Comparison of ENCODE assay signal across 17 cellular contexts in the genomic region with DNA sequence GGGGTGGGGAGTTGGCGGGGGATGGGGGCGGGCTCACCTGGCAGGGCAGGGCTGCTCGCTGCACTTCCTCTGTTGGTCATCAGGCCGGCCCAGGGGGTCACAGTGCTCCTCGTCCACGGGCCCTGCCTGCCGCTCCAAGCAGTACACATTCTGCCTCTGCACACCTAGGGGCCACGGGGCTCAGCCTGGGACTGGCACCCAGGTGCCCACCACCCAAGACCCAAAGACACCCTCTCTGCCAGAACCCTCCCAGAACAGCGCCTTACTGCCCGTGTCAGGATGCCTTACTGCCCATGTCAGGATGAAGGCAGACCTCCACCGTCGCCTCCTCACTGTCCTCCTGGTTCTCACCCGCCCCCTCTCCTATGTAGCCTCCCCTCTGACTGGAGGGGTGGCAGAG. TPM values are rescaled to one million over a fixed set of nuclear protein-coding genes. Genes with fewer than 3 reads are reported as not detected.
"Had no signal": no experiment of that assay in that cellular context is flagged by ENCODE, and none has a peak within 500 bp of the region (broad histone marks: within the 10 kb centered on the region; RNA-seq: fewer than 3 reads in every experiment).

No MANE protein-coding gene starts in this region.

- H3K4me3 ChIP-seq: thyroid gland, uterus had no signal

- H3K27ac Mint-ChIP-seq: activated CD8-positive, alpha-beta T cell treated with anti-CD3 and anti-CD28 coated beads, Interleukin-2, amount 10 ng/mL, durations not matched to agents 7 days and 5 days; activated naive CD8-positive, alpha-beta T cell; activated T-cell treated with anti-CD3 and anti-CD28 coated beads, Interleukin-2, amount 50 U/mL, for 72 hours; immature natural killer cell; natural killer cell treated with Interleukin-12 subunit alpha and Interleukin-12 subunit beta and Interleukin-15 and Interleukin-18, amount 100 ng/mL, for 72 hours; T-helper 17 cell had no signal

- ATAC-seq: activated CD8-positive, alpha-beta T cell treated with anti-CD3 and anti-CD28 coated beads, Interleukin-2, amount 10 ng/mL, durations not matched to agents 7 days and 5 days; activated T-cell treated with anti-CD3 and anti-CD28 coated beads, Interleukin-2, amount 50 U/mL, for 72 hours; foreskin keratinocyte; natural killer cell treated with Interleukin-12 subunit alpha and Interleukin-12 subunit beta and Interleukin-15 and Interleukin-18, amount 100 ng/mL, for 72 hours; stimulated activated naive B cell treated with anti-CD40 and anti-IgM and Interleukin-4, amounts not matched to agents 10 μg/mL and 1 μg/mL and 100 μg/mL, for 72 hours; T-helper 17 cell had no signal

- H3K27me3 Mint-ChIP-seq: activated naive CD8-positive, alpha-beta T cell; brain; central memory CD8-positive, alpha-beta T cell; natural killer cell treated with Interleukin-12 subunit alpha and Interleukin-12 subunit beta and Interleukin-15 and Interleukin-18, amount 100 ng/mL, for 72 hours; stimulated activated naive B cell treated with anti-CD40 and anti-IgM and Interleukin-4, amounts not matched to agents 10 μg/mL and 1 μg/mL and 100 μg/mL, for 72 hours; T-helper 17 cell had no signal

- DNase-seq: activated CD4-positive, alpha-beta T cell treated with anti-CD3 and anti-CD28 coated beads for 4 hours; activated CD8-positive, alpha-beta memory T cell treated with anti-CD3 and anti-CD28 coated beads, Interleukin-2, amount 50 U/mL, for 4 hours; activated CD8-positive, alpha-beta T cell treated with anti-CD3 and anti-CD28 coated beads, Interleukin-2, amount 10 ng/mL, durations not matched to agents 7 days and 5 days; activated gamma-delta T cell treated with Interleukin-2 at 50 U/mL for 16 hours; activated T-cell treated with anti-CD3 and anti-CD28 coated beads, Interleukin-2, amount 50 U/mL, for 72 hours; effector CD8-positive, alpha-beta T cell; foreskin keratinocyte; immature natural killer cell; stimulated activated CD4-positive, alpha-beta T cell treated with anti-CD3 and anti-CD28 coated beads, Interleukin-2, amount 100 ng/mL, for 48 hours; stimulated activated naive B cell treated with anti-CD40 and anti-IgM and Interleukin-4, amounts not matched to agents 10 μg/mL and 1 μg/mL and 100 μg/mL, for 72 hours; T-helper 17 cell; thyroid gland; uterus had no signal

- H3K4me1 ChIP-seq: foreskin keratinocyte, thyroid gland, uterus had no signal

- H3K4me3 Mint-ChIP-seq: activated CD8-positive, alpha-beta T cell treated with anti-CD3 and anti-CD28 coated beads, Interleukin-2, amount 10 ng/mL, durations not matched to agents 7 days and 5 days; activated naive CD8-positive, alpha-beta T cell; activated T-cell treated with anti-CD3 and anti-CD28 coated beads, Interleukin-2, amount 50 U/mL, for 72 hours; brain; central memory CD8-positive, alpha-beta T cell; immature natural killer cell; natural killer cell treated with Interleukin-12 subunit alpha and Interleukin-12 subunit beta and Interleukin-15 and Interleukin-18, amount 100 ng/mL, for 72 hours; stimulated activated naive B cell treated with anti-CD40 and anti-IgM and Interleukin-4, amounts not matched to agents 10 μg/mL and 1 μg/mL and 100 μg/mL, for 72 hours; T-helper 17 cell had no signal

- H3K36me3 ChIP-seq: thyroid gland, uterus had no signal

- H3K9me3 ChIP-seq: thyroid gland, uterus had no signal

- H3K27me3 ChIP-seq: foreskin keratinocyte, thyroid gland, uterus had no signal

- H3K36me3 Mint-ChIP-seq: activated naive CD8-positive, alpha-beta T cell; brain; immature natural killer cell; natural killer cell treated with Interleukin-12 subunit alpha and Interleukin-12 subunit beta and Interleukin-15 and Interleukin-18, amount 100 ng/mL, for 72 hours; stimulated activated naive B cell treated with anti-CD40 and anti-IgM and Interleukin-4, amounts not matched to agents 10 μg/mL and 1 μg/mL and 100 μg/mL, for 72 hours had no signal

- H3K27ac ChIP-seq: foreskin keratinocyte, thyroid gland, uterus had no signal

- H3K9me3 Mint-ChIP-seq: activated T-cell treated with anti-CD3 and anti-CD28 coated beads, Interleukin-2, amount 50 U/mL, for 72 hours; brain; central memory CD8-positive, alpha-beta T cell; immature natural killer cell; natural killer cell treated with Interleukin-12 subunit alpha and Interleukin-12 subunit beta and Interleukin-15 and Interleukin-18, amount 100 ng/mL, for 72 hours; stimulated activated naive B cell treated with anti-CD40 and anti-IgM and Interleukin-4, amounts not matched to agents 10 μg/mL and 1 μg/mL and 100 μg/mL, for 72 hours had no signal

- H3K4me1 Mint-ChIP-seq: brain, T-helper 17 cell had no signal

RNA-seq across cellular contexts. Expression of gene ADAMTS7, which starts 43.2 kb away (rescaled TPM):
- total RNA-seq: activated CD8-positive, alpha-beta T cell treated with anti-CD3 and anti-CD28 coated beads, Interleukin-2, amount 10 ng/mL, durations not matched to agents 7 days and 5 days; T-helper 17 cell had no signal
- polyA plus RNA-seq: immature natural killer cell had no signal
